1 cellular context compared by ENCODE assay signal in the genomic region with DNA sequence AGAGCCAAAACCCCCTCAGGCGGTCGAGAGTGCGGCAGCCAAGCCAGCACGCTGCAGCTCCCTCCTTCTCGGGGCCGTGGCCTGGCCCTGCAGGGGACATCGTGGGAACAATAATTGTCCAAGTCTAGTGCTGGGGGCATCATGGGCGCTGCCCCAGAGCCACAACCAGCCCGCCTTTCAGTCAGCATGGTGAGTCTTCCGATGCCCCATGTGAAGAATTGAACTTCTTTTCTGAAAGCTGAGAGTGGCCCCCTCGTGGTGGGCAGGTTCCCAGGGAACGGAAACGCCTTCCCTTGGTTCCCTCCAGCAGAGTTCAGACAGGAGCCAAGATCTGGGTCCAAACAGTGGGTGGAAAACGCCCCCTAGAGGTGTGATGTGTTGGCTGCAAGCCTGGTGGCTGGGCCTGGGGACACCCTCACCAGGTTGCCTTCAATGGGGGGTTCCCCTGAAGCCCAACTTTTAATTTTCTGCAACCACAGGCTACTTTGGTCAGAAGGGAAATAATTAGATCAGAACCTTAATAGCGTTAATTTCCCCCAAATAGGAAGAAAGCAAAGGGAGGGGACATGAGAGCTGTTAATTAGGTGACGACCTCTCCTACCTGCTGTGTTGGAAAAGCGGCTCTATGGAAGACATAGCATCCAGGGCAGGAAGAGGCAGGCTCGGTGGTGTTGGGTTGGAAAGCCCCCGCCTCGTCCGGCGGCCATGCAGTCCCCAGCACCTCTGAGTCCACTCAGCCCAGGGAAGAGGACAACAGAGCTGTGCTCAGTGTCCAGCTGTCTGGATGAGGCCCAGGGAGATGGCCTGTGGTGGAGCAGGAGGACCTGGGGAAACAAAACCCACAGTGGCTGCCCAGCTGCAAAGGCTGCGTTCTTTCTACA.
A peak's percentile ranks its signal among the peaks of the same experiment; 100 is the strongest.
TF ChIP-seq lines count a peak whose summit lies in the region.

No MANE protein-coding gene starts in this region.

TF ChIP-seq in HepG2, 621 proteins besides CTCF, POLR2A, EP300 and RAD21 (continued from another document and continues in another):
- TF ChIP-seq, protein P1, sequence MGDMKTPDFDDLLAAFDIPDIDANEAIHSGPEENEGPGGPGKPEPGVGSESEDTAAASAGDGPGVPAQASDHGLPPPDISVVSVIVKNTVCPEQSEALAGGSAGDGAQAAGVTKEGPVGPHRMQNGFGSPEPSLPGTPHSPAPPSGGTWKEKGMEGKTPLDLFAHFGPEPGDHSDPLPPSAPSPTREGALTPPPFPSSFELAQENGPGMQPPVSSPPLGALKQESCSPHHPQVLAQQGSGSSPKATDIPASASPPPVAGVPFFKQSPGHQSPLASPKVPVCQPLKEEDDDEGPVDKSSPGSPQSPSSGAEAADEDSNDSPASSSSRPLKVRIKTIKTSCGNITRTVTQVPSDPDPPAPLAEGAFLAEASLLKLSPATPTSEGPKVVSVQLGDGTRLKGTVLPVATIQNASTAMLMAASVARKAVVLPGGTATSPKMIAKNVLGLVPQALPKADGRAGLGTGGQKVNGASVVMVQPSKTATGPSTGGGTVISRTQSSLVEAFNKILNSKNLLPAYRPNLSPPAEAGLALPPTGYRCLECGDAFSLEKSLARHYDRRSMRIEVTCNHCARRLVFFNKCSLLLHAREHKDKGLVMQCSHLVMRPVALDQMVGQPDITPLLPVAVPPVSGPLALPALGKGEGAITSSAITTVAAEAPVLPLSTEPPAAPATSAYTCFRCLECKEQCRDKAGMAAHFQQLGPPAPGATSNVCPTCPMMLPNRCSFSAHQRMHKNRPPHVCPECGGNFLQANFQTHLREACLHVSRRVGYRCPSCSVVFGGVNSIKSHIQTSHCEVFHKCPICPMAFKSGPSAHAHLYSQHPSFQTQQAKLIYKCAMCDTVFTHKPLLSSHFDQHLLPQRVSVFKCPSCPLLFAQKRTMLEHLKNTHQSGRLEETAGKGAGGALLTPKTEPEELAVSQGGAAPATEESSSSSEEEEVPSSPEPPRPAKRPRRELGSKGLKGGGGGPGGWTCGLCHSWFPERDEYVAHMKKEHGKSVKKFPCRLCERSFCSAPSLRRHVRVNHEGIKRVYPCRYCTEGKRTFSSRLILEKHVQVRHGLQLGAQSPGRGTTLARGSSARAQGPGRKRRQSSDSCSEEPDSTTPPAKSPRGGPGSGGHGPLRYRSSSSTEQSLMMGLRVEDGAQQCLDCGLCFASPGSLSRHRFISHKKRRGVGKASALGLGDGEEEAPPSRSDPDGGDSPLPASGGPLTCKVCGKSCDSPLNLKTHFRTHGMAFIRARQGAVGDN (CRISPR knock-in tag; IDR thresholded peaks at IDR 0.05): peak; percentile 76
- TF ChIP-seq ZNF367 (CRISPR knock-in tag; IDR thresholded peaks at IDR 0.05; ENCODE audit: borderline replicate concordance): no peak
- no peak for TF ChIP-seq MLLT10 (CRISPR knock-in tag; IDR thresholded peaks at IDR 0.05)
- no peak for TF ChIP-seq ZSCAN22 (CRISPR knock-in tag; IDR thresholded peaks at IDR 0.05)
- TF ChIP-seq LCORL (IDR thresholded peaks at IDR 0.05): no peak
- peak; percentile 80; the same call in 1 of the 2 replicates for TF ChIP-seq LCORL (CRISPR knock-in tag; IDR thresholded peaks at IDR 0.05)
- TF ChIP-seq GABPB1 (CRISPR knock-in tag; IDR thresholded peaks at IDR 0.05): peak; percentile 77
- TF ChIP-seq ZNF720 (CRISPR knock-in tag; IDR thresholded peaks at IDR 0.05): no peak
- TF ChIP-seq, protein P2, sequence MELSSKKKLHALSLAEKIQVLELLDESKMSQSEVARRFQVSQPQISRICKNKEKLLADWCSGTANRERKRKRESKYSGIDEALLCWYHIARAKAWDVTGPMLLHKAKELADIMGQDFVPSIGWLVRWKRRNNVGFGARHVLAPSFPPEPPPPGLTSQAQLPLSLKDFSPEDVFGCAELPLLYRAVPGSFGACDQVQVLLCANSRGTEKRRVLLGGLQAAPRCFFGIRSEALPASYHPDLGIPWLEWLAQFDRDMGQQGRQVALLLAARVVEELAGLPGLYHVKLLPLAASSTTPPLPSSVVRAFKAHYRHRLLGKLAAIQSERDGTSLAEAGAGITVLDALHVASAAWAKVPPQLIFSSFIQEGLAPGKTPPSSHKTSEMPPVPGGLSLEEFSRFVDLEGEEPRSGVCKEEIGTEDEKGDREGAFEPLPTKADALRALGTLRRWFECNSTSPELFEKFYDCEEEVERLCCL (CRISPR knock-in tag; IDR thresholded peaks at IDR 0.05; ENCODE audit: borderline replicate concordance): peak; percentile 83; the same call in 1 of the 2 replicates
- no peak for TF ChIP-seq ZNF678 (CRISPR knock-in tag; IDR thresholded peaks at IDR 0.05)
- no peak for TF ChIP-seq ZNF33A (CRISPR knock-in tag; IDR thresholded peaks at IDR 0.05; ENCODE audit: borderline replicate concordance)
- TF ChIP-seq, protein P3, sequence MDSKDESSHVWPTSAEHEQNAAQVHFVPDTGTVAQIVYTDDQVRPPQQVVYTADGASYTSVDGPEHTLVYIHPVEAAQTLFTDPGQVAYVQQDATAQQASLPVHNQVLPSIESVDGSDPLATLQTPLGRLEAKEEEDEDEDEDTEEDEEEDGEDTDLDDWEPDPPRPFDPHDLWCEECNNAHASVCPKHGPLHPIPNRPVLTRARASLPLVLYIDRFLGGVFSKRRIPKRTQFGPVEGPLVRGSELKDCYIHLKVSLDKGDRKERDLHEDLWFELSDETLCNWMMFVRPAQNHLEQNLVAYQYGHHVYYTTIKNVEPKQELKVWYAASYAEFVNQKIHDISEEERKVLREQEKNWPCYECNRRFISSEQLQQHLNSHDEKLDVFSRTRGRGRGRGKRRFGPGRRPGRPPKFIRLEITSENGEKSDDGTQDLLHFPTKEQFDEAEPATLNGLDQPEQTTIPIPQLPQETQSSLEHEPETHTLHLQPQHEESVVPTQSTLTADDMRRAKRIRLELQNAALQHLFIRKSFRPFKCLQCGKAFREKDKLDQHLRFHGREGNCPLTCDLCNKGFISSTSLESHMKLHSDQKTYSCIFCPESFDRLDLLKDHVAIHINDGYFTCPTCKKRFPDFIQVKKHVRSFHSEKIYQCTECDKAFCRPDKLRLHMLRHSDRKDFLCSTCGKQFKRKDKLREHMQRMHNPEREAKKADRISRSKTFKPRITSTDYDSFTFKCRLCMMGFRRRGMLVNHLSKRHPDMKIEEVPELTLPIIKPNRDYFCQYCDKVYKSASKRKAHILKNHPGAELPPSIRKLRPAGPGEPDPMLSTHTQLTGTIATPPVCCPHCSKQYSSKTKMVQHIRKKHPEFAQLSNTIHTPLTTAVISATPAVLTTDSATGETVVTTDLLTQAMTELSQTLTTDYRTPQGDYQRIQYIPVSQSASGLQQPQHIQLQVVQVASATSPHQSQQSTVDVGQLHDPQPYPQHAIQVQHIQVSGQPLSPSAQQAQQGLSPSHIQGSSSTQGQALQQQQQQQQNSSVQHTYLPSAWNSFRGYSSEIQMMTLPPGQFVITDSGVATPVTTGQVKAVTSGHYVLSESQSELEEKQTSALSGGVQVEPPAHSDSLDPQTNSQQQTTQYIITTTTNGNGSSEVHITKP (CRISPR knock-in tag; IDR thresholded peaks at IDR 0.05; ENCODE audit: low read depth): peak; percentile 86
- TF ChIP-seq MTF2 (CRISPR knock-in tag; IDR thresholded peaks at IDR 0.05; ENCODE audit: borderline replicate concordance): no peak
- TF ChIP-seq GTF3A (CRISPR knock-in tag; conservative IDR thresholded peaks at IDR 0.05): no peak
- peak; percentile 91 for TF ChIP-seq ZNF331 (CRISPR knock-in tag; IDR thresholded peaks at IDR 0.05)
- TF ChIP-seq, protein P4, sequence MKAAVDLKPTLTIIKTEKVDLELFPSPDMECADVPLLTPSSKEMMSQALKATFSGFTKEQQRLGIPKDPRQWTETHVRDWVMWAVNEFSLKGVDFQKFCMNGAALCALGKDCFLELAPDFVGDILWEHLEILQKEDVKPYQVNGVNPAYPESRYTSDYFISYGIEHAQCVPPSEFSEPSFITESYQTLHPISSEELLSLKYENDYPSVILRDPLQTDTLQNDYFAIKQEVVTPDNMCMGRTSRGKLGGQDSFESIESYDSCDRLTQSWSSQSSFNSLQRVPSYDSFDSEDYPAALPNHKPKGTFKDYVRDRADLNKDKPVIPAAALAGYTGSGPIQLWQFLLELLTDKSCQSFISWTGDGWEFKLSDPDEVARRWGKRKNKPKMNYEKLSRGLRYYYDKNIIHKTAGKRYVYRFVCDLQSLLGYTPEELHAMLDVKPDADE (CRISPR knock-in tag; IDR thresholded peaks at IDR 0.05): no peak
- TF ChIP-seq SALL2 (CRISPR knock-in tag; IDR thresholded peaks at IDR 0.05): peak; percentile 77; the same call in 1 of the 2 replicates
- peak; percentile 92 for TF ChIP-seq ELF3 (CRISPR knock-in tag; IDR thresholded peaks at IDR 0.05)
- TF ChIP-seq ZKSCAN1 (IDR thresholded peaks at IDR 0.05; ENCODE audit: low read length): no peak
- peak; percentile 62 for TF ChIP-seq SOX5 (CRISPR knock-in tag; IDR thresholded peaks at IDR 0.05; ENCODE audit: borderline replicate concordance)
- no peak; the same call in 1 of the 2 replicates for TF ChIP-seq FOXC1 (CRISPR knock-in tag; IDR thresholded peaks at IDR 0.05; ENCODE audit: borderline replicate concordance)
- no peak for TF ChIP-seq HHEX (CRISPR knock-in tag; IDR thresholded peaks at IDR 0.05)
- peak; percentile 56; the same call in 1 of the 2 replicates for TF ChIP-seq SIX4 (CRISPR knock-in tag; IDR thresholded peaks at IDR 0.05)
- TF ChIP-seq, protein P5, sequence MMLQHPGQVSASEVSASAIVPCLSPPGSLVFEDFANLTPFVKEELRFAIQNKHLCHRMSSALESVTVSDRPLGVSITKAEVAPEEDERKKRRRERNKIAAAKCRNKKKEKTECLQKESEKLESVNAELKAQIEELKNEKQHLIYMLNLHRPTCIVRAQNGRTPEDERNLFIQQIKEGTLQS (CRISPR knock-in tag; IDR thresholded peaks at IDR 0.05): no peak
- TF ChIP-seq MIXL1 (CRISPR knock-in tag; IDR thresholded peaks at IDR 0.05): 0 out of 2 replicates have a peak, but pooled peaks have one; percentile 52
- no peak for TF ChIP-seq FOSL1 (CRISPR knock-in tag; IDR thresholded peaks at IDR 0.05; ENCODE audit: borderline replicate concordance)
- TF ChIP-seq RBFOX2 (IDR thresholded peaks at IDR 0.05; ENCODE audit: low read depth, low read length): no peak
- 0 out of 2 replicates have a peak, but pooled peaks have one; percentile 10 for TF ChIP-seq BCL6 (CRISPR knock-in tag; IDR thresholded peaks at IDR 0.05)
- TF ChIP-seq ZNF10 (CRISPR knock-in tag; IDR thresholded peaks at IDR 0.05; ENCODE audit: borderline replicate concordance, low read depth): no peak
- peak; percentile 38; the same call in 1 of the 2 replicates for TF ChIP-seq ZNF607 (CRISPR knock-in tag; IDR thresholded peaks at IDR 0.05; ENCODE audit: borderline replicate concordance)
- TF ChIP-seq, protein P6, sequence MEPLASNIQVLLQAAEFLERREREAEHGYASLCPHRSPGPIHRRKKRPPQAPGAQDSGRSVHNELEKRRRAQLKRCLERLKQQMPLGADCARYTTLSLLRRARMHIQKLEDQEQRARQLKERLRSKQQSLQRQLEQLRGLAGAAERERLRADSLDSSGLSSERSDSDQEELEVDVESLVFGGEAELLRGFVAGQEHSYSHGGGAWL (CRISPR knock-in tag; IDR thresholded peaks at IDR 0.05): peak; percentile 83
- no peak for TF ChIP-seq NR1H2 (CRISPR knock-in tag; IDR thresholded peaks at IDR 0.05; ENCODE audit: borderline replicate concordance, low read depth)
- TF ChIP-seq ZSCAN9 (CRISPR knock-in tag; IDR thresholded peaks at IDR 0.05; ENCODE audit: borderline replicate concordance): peak; percentile 89
- TF ChIP-seq HDAC2 (CRISPR knock-in tag; IDR thresholded peaks at IDR 0.05): peak; percentile 61
- TF ChIP-seq, protein P7, sequence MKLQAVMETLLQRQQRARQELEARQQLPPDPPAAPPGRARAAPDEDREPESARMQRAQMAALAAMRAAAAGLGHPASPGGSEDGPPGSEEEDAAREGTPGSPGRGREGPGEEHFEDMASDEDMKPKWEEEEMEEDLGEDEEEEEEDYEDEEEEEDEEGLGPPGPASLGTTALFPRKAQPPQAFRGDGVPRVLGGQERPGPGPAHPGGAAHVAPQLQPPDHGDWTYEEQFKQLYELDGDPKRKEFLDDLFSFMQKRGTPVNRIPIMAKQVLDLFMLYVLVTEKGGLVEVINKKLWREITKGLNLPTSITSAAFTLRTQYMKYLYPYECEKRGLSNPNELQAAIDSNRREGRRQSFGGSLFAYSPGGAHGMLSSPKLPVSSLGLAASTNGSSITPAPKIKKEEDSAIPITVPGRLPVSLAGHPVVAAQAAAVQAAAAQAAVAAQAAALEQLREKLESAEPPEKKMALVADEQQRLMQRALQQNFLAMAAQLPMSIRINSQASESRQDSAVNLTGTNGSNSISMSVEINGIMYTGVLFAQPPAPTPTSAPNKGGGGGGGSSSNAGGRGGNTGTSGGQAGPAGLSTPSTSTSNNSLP (IDR thresholded peaks at IDR 0.05; ENCODE audit: low read depth, low read length): peak; percentile 47; the same call in 1 of the 2 replicates
- TF ChIP-seq STAG1 (CRISPR knock-in tag; IDR thresholded peaks at IDR 0.05): peak; percentile 99
- TF ChIP-seq, protein P8, sequence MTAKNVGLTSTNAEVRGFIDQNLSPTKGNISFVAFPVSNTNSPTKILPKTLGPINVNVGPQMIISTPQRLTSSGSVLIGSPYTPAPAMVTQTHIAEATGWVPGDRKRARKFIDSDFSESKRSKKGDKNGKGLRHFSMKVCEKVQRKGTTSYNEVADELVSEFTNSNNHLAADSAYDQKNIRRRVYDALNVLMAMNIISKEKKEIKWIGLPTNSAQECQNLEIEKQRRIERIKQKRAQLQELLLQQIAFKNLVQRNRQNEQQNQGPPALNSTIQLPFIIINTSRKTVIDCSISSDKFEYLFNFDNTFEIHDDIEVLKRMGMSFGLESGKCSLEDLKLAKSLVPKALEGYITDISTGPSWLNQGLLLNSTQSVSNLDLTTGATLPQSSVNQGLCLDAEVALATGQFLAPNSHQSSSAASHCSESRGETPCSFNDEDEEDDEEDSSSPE (CRISPR knock-in tag; IDR thresholded peaks at IDR 0.05): peak; percentile 69
- TF ChIP-seq, protein P9, sequence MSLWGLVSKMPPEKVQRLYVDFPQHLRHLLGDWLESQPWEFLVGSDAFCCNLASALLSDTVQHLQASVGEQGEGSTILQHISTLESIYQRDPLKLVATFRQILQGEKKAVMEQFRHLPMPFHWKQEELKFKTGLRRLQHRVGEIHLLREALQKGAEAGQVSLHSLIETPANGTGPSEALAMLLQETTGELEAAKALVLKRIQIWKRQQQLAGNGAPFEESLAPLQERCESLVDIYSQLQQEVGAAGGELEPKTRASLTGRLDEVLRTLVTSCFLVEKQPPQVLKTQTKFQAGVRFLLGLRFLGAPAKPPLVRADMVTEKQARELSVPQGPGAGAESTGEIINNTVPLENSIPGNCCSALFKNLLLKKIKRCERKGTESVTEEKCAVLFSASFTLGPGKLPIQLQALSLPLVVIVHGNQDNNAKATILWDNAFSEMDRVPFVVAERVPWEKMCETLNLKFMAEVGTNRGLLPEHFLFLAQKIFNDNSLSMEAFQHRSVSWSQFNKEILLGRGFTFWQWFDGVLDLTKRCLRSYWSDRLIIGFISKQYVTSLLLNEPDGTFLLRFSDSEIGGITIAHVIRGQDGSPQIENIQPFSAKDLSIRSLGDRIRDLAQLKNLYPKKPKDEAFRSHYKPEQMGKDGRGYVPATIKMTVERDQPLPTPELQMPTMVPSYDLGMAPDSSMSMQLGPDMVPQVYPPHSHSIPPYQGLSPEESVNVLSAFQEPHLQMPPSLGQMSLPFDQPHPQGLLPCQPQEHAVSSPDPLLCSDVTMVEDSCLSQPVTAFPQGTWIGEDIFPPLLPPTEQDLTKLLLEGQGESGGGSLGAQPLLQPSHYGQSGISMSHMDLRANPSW (CRISPR knock-in tag; IDR thresholded peaks at IDR 0.05; ENCODE audit: borderline replicate concordance): no peak
- TF ChIP-seq, protein P10, sequence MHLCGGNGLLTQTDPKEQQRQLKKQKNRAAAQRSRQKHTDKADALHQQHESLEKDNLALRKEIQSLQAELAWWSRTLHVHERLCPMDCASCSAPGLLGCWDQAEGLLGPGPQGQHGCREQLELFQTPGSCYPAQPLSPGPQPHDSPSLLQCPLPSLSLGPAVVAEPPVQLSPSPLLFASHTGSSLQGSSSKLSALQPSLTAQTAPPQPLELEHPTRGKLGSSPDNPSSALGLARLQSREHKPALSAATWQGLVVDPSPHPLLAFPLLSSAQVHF (CRISPR knock-in tag; IDR thresholded peaks at IDR 0.05): no peak
- TF ChIP-seq RFX3 (CRISPR knock-in tag; IDR thresholded peaks at IDR 0.05): no peak
- TF ChIP-seq ZNF737 (CRISPR knock-in tag; IDR thresholded peaks at IDR 0.05; ENCODE audit: borderline replicate concordance): no peak
